ENCODE assay signal across 8 cellular contexts in genomic region chr15:65516997-65517865, GRCh38. TPM values are rescaled to one million over a fixed set of nuclear protein-coding genes. Genes with fewer than 3 reads are reported as not detected.
DNase-seq lines count a peak whose midpoint lies in the region; ATAC-seq and FAIRE-seq lines count a peak whose summit lies in the region.

Gene DPP8 (minus strand): TSS chr15:65517689. CDS start chr15:65512553, 5,136 bp downstream.

- H3K27me3 ChIP-seq in BLaER1, result no peaks in the 10 kb centered on the region

- H3K9me3 Mint-ChIP-seq in activated CD4-positive, alpha-beta T cell treated with anti-CD3 and anti-CD28 coated beads, Interleukin-2, amount 10 ng/mL, durations not matched to agents 24 days and 14 days, result no peaks in the 10 kb centered on the region

- peaks cover 25% of the 10 kb centered on the region for H3K36me3 Mint-ChIP-seq in activated CD4-positive, alpha-beta T cell treated with anti-CD3 and anti-CD28 coated beads, Interleukin-2, amount 10 ng/mL, durations not matched to agents 24 days and 14 days (ENCODE audit: low read depth)

- DNase-seq in GM19239 (ENCODE audit: insufficient read length, low spot score) (peak; percentile 78), NCI-H526 (lab: John Stamatoyannopoulos, UW) (peak; percentile 85 to 97), cortex of kidney (lab: John Stamatoyannopoulos, UW) (peak; percentile 66), left kidney (ENCODE audit: low read depth, low spot score) (peak; percentile 98)
- peak; percentile 99 for DNase-seq in activated CD4-positive, alpha-beta T cell treated with anti-CD3 and anti-CD28 coated beads, Interleukin-2, amount 10 ng/mL, durations not matched to agents 24 days and 14 days
- DNase-seq in stimulated activated CD4-positive, alpha-beta T cell treated with anti-CD3 and anti-CD28 coated beads, Interleukin-2, amount 100 ng/mL, for 4 hours (ENCODE audit: low read depth), result peak; percentile 90

- H3K4me2 ChIP-seq in BLaER1, result peak within 1 kb of the TSS; percentile 79

- no peaks in the 10 kb centered on the region for H3K9me3 ChIP-seq in BLaER1

- peaks cover 20% of the 10 kb centered on the region for H3K4me1 ChIP-seq in BLaER1

- peak within 1 kb of the TSS; percentile 96 for H3K27ac Mint-ChIP-seq in activated CD4-positive, alpha-beta T cell treated with anti-CD3 and anti-CD28 coated beads, Interleukin-2, amount 10 ng/mL, durations not matched to agents 24 days and 14 days

- H3K4me1 Mint-ChIP-seq in activated CD4-positive, alpha-beta T cell treated with anti-CD3 and anti-CD28 coated beads, Interleukin-2, amount 10 ng/mL, durations not matched to agents 24 days and 14 days, result peaks cover 21% of the 10 kb centered on the region

- H3K4me3 ChIP-seq in BLaER1, result peak within 1 kb of the TSS; percentile 89

- H3K4me3 Mint-ChIP-seq in activated CD4-positive, alpha-beta T cell treated with anti-CD3 and anti-CD28 coated beads, Interleukin-2, amount 10 ng/mL, durations not matched to agents 24 days and 14 days, result peak within 1 kb of the TSS; percentile 94

- H4K20me1 ChIP-seq in BLaER1, result peaks cover 50% of the 10 kb centered on the region

- H3K9ac ChIP-seq in BLaER1, result peak within 1 kb of the TSS; percentile 96

- ATAC-seq in HG03460 (IDR thresholded peaks at IDR 0.05; ENCODE audit: unreplicated experiment), result peak; percentile 86

- FAIRE-seq in GM19239 (lab: Jason Lieb, UNC), result peak; percentile 96

- H3K27ac ChIP-seq in BLaER1, result peak within 1 kb of the TSS; percentile 96

- intact Hi-C loops in activated CD4-positive, alpha-beta T cell treated with anti-CD3 and anti-CD28 coated beads, Interleukin-2, amount 10 ng/mL, durations not matched to agents 24 days and 14 days (cut with micrococcal nuclease), result loop anchor here (1.0 to 2.0 kb wide), 3 partner anchors 13 to 94 kb away; partner anchors contain the start of genes HACD3 and INTS14

- peaks cover 35% of the 10 kb centered on the region for H3K36me3 ChIP-seq in BLaER1

- no peaks in the 10 kb centered on the region for H3K27me3 Mint-ChIP-seq in activated CD4-positive, alpha-beta T cell treated with anti-CD3 and anti-CD28 coated beads, Interleukin-2, amount 10 ng/mL, durations not matched to agents 24 days and 14 days

RNA-seq across cellular contexts. Expression of gene DPP8, which starts in this region (rescaled TPM):
- 31.4 and 36.0 TPM in 2 replicates for total RNA-seq in activated CD4-positive, alpha-beta T cell treated with anti-CD3 and anti-CD28 coated beads, Interleukin-2, amount 10 ng/mL, durations not matched to agents 24 days and 14 days

Comparison
In these comparisons a context has a peak if more than half of its experiments do, and no peak if none do; other contexts are left out.
1. Peak in every context shown above with its lines: DNase-seq, ATAC-seq, H3K4me3 ChIP-seq and H3K27ac ChIP-seq.